13 cellular contexts compared by ENCODE assay signal in genomic region chr2:181517685-181518301, GRCh38.
DNase-seq lines count a peak whose midpoint lies in the region; ATAC-seq lines count a peak whose summit lies in the region.
"Had no signal": no experiment of that assay in that cellular context is flagged by ENCODE, and none has a peak within 500 bp of the region (broad histone marks: within the 10 kb centered on the region; RNA-seq: fewer than 3 reads in every experiment).

No MANE protein-coding gene starts in this region.

- no peaks in the 10 kb centered on the region for H3K27me3 Mint-ChIP-seq in activated CD8-positive, alpha-beta memory T cell treated with anti-CD3 and anti-CD28 coated beads, Interleukin-2, amount 10 ng/mL, durations not matched to agents 7 days and 5 days
- no peaks in the 10 kb centered on the region for H3K27me3 Mint-ChIP-seq in T-helper 17 cell
- H3K27me3 Mint-ChIP-seq in effector memory CD8-positive, alpha-beta T cell, result no peaks in the 10 kb centered on the region

- H3K4me1 Mint-ChIP-seq in activated CD8-positive, alpha-beta memory T cell treated with anti-CD3 and anti-CD28 coated beads, Interleukin-2, amount 10 ng/mL, durations not matched to agents 7 days and 5 days, result peaks cover 38% of the 10 kb centered on the region
- peaks cover 40% of the 10 kb centered on the region for H3K4me1 Mint-ChIP-seq in T-helper 17 cell
- peaks cover 27 to 54% of the 10 kb centered on the region in 2 donors for H3K4me1 Mint-ChIP-seq in effector memory CD8-positive, alpha-beta T cell (ENCODE audit: low read depth in 2 of 2)
- H3K4me1 Mint-ChIP-seq in stimulated activated effector memory CD8-positive, alpha-beta T cell treated with anti-CD3 and anti-CD28 coated beads, Interleukin-12 subunit alpha, Interleukin-12 subunit beta, amount 100 ng/mL, for 72 hours, result peaks cover 35% of the 10 kb centered on the region

- in situ Hi-C loops in KBM-7 (cut with MboI; ENCODE audit: low pct_unique_long_range_greater_than_20kb, low sequenced_read_pairs), result no loop called here

- H3K4me3 Mint-ChIP-seq in activated CD8-positive, alpha-beta memory T cell treated with anti-CD3 and anti-CD28 coated beads, Interleukin-2, amount 10 ng/mL, durations not matched to agents 7 days and 5 days, result no peak overlapping the region
- H3K4me3 Mint-ChIP-seq in T-helper 17 cell, result no peak overlapping the region
- H3K4me3 Mint-ChIP-seq in effector memory CD8-positive, alpha-beta T cell, result peak overlapping the region in 1 of 2 donors; percentile 40
- H3K4me3 Mint-ChIP-seq in stimulated activated effector memory CD8-positive, alpha-beta T cell treated with anti-CD3 and anti-CD28 coated beads, Interleukin-12 subunit alpha, Interleukin-12 subunit beta, amount 100 ng/mL, for 72 hours, result no peak overlapping the region

- H3K27ac Mint-ChIP-seq in activated CD8-positive, alpha-beta memory T cell treated with anti-CD3 and anti-CD28 coated beads, Interleukin-2, amount 10 ng/mL, durations not matched to agents 7 days and 5 days, result peak overlapping the region; percentile 13
- peak overlapping the region; percentile 27 for H3K27ac Mint-ChIP-seq in T-helper 17 cell
- H3K27ac Mint-ChIP-seq in effector memory CD8-positive, alpha-beta T cell, result peak overlapping the region; percentile 33 to 85
- H3K27ac Mint-ChIP-seq in stimulated activated effector memory CD8-positive, alpha-beta T cell treated with anti-CD3 and anti-CD28 coated beads, Interleukin-12 subunit alpha, Interleukin-12 subunit beta, amount 100 ng/mL, for 72 hours, result peak overlapping the region; percentile 71

- H3K9me3 ChIP-seq in T-helper 17 cell (ENCODE audit: control insufficient read depth, low read length, poor library complexity, severe bottlenecking), result no peaks in the 10 kb centered on the region
- H3K9me3 ChIP-seq: HAP-1, SJCRH30 had no signal

- peak; percentile 36 for ATAC-seq in activated CD8-positive, alpha-beta memory T cell treated with anti-CD3 and anti-CD28 coated beads, Interleukin-2, amount 10 ng/mL, durations not matched to agents 7 days and 5 days
- ATAC-seq in T-helper 17 cell (peak; percentile 46), GM18502 (IDR thresholded peaks at IDR 0.05; ENCODE audit: poor library complexity, unreplicated experiment) (no peak), HG02571 (IDR thresholded peaks at IDR 0.05; ENCODE audit: unreplicated experiment) (no peak)
- ATAC-seq in effector memory CD8-positive, alpha-beta T cell (replicated peaks), result peak; percentile 44
- peak; percentile 57 for ATAC-seq in stimulated activated effector memory CD8-positive, alpha-beta T cell treated with anti-CD3 and anti-CD28 coated beads, Interleukin-12 subunit alpha, Interleukin-12 subunit beta, amount 100 ng/mL, for 72 hours

- H3K9me3 Mint-ChIP-seq in activated CD8-positive, alpha-beta memory T cell treated with anti-CD3 and anti-CD28 coated beads, Interleukin-2, amount 10 ng/mL, durations not matched to agents 7 days and 5 days (ENCODE audit: low read depth), result no peaks in the 10 kb centered on the region
- no peaks in the 10 kb centered on the region for H3K9me3 Mint-ChIP-seq in effector memory CD8-positive, alpha-beta T cell
- no peaks in the 10 kb centered on the region for H3K9me3 Mint-ChIP-seq in stimulated activated effector memory CD8-positive, alpha-beta T cell treated with anti-CD3 and anti-CD28 coated beads, Interleukin-12 subunit alpha, Interleukin-12 subunit beta, amount 100 ng/mL, for 72 hours

- CTCF ChIA-PET in activated CD8-positive, alpha-beta memory T cell treated with anti-CD3 and anti-CD28 coated beads, Interleukin-2, amount 10 ng/mL, durations not matched to agents 7 days and 5 days (lab: Charles Lee), result interaction anchor here (1.1 to 2.0 kb wide), 3 partner anchors 10 to 198 kb away, joined by 3 to 5 read pairs (median 3); no protein-coding TSS in a partner anchor

- peaks cover 69% of the 10 kb centered on the region for H3K36me3 Mint-ChIP-seq in activated CD8-positive, alpha-beta memory T cell treated with anti-CD3 and anti-CD28 coated beads, Interleukin-2, amount 10 ng/mL, durations not matched to agents 7 days and 5 days
- H3K36me3 Mint-ChIP-seq in T-helper 17 cell (ENCODE audit: low read depth), result peaks cover 19% of the 10 kb centered on the region
- peaks cover 59% of the 10 kb centered on the region for H3K36me3 Mint-ChIP-seq in effector memory CD8-positive, alpha-beta T cell (ENCODE audit: insufficient read depth)
- H3K36me3 Mint-ChIP-seq in stimulated activated effector memory CD8-positive, alpha-beta T cell treated with anti-CD3 and anti-CD28 coated beads, Interleukin-12 subunit alpha, Interleukin-12 subunit beta, amount 100 ng/mL, for 72 hours, result peaks cover 92% of the 10 kb centered on the region

- no peak for DNase-seq in activated CD8-positive, alpha-beta memory T cell treated with anti-CD3 and anti-CD28 coated beads, Interleukin-2, amount 10 ng/mL, durations not matched to agents 7 days and 5 days
- DNase-seq in activated CD8-positive, alpha-beta memory T cell treated with anti-CD3 and anti-CD28 coated beads, Interleukin-2, amount 50 U/mL, for 48 hours, result no peak
- DNase-seq in T-helper 17 cell, result no peak
- DNase-seq in effector memory CD8-positive, alpha-beta T cell, result no peak
- no peak for DNase-seq in stimulated activated effector memory CD8-positive, alpha-beta T cell treated with anti-CD3 and anti-CD28 coated beads, Interleukin-12 subunit alpha, Interleukin-12 subunit beta, amount 100 ng/mL, for 72 hours (ENCODE audit: low spot score in 2 of 2)
- no peak for DNase-seq in KBM-7
- DNase-seq: GDM1; NCI-H524; SJCRH30; stimulated activated CD4-positive, alpha-beta T cell treated with anti-CD3 and anti-CD28 coated beads, Interleukin-2, amount 100 ng/mL, for 24 hours had no signal

Comparison
In these comparisons a context has a peak if more than half of its experiments do, and no peak if none do; other contexts are left out.
1. ATAC-seq: peak in activated CD8-positive, alpha-beta memory T cell treated with anti-CD3 and anti-CD28 coated beads, Interleukin-2, amount 10 ng/mL, durations not matched to agents 7 days and 5 days (single experiment), T-helper 17 cell (single experiment), effector memory CD8-positive, alpha-beta T cell (single experiment) and stimulated activated effector memory CD8-positive, alpha-beta T cell treated with anti-CD3 and anti-CD28 coated beads, Interleukin-12 subunit alpha, Interleukin-12 subunit beta, amount 100 ng/mL, for 72 hours (single experiment); none in GM18502 (single experiment) and HG02571 (single experiment).
2. H3K27ac Mint-ChIP-seq: peak in every context shown above with its lines; median percentile 71 in stimulated activated effector memory CD8-positive, alpha-beta T cell treated with anti-CD3 and anti-CD28 coated beads, Interleukin-12 subunit alpha, Interleukin-12 subunit beta, amount 100 ng/mL, for 72 hours; 59 in effector memory CD8-positive, alpha-beta T cell; 27 in T-helper 17 cell; 13 in activated CD8-positive, alpha-beta memory T cell treated with anti-CD3 and anti-CD28 coated beads, Interleukin-2, amount 10 ng/mL, durations not matched to agents 7 days and 5 days.